In the genomic region with DNA sequence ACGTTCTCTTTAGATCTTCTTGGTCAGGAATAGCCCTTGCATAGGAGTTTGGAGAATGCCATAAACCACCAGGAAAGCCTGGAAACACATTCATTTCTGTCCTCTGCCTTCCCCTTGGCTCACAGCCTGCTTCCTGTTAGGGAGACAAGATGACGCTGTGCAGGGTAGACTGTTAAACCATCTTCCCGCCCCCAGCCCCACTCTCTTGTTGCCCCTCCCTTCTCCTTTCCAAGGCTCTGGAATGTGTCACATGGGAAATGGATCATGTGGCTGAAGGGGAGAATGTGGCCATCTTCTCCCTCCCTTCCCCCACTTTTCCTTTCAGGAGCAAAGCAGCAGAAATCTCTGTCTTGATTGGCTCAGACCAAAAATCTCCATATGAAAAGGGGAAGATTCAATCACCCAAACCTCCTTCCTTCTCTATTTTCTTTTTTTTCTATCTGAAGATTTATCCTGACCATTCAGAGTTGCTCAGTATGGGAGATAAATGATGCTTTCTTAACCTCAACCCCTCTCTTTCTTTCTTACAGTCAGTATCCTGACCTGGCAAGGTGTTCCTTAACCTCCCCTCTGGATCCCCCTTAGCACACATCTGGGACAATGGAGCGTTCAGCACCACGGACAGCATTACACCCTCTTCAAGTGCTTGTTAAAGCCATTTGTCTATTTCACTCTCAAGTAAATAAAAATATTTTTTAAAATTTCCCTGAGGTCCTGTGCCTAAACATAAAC, we compare ENCODE assay signal across 10 cellular contexts. TPM values are rescaled to one million over a fixed set of nuclear protein-coding genes. Genes with fewer than 3 reads are reported as not detected.
DNase-seq lines count a peak whose midpoint lies in the region; FAIRE-seq and TF ChIP-seq lines count a peak whose summit lies in the region.
"Had no signal": no experiment of that assay in that cellular context is flagged by ENCODE, and none has a peak within 500 bp of the region (broad histone marks: within the 10 kb centered on the region; RNA-seq: fewer than 3 reads in every experiment).

No MANE protein-coding gene starts in this region.

- H3K9me3 ChIP-seq in Karpas-422 (ENCODE audit: low read length): no peaks in the 10 kb centered on the region
- H3K9me3 ChIP-seq: neutrophil had no signal

- H3K9me3 Mint-ChIP-seq in activated CD4-positive, alpha-beta T cell treated with anti-CD3 and anti-CD28 coated beads, Interleukin-2, amount 10 ng/mL, durations not matched to agents 24 days and 14 days: no peaks in the 10 kb centered on the region
- no peaks in the 10 kb centered on the region for H3K9me3 Mint-ChIP-seq in neural crest cell

- DNase-seq in activated CD4-positive, alpha-beta T cell treated with anti-CD3 and anti-CD28 coated beads, Interleukin-2, amount 10 ng/mL, durations not matched to agents 24 days and 14 days: peak; percentile 74
- DNase-seq in activated CD4-positive, alpha-beta T cell treated with anti-CD3 and anti-CD28 coated beads for 1 hour: no peak
- DNase-seq in NCI-H460 (ENCODE audit: extremely low read depth, low read depth) (peak; percentile 15), dermis blood vessel endothelial cell (peak; percentile 71), neural crest cell (ENCODE audit: low read depth, low spot score) (peak; percentile 70), GM19239 (ENCODE audit: insufficient read length, low spot score) (no peak), Karpas-422 (no peak), NOMO-1 (lab: John Stamatoyannopoulos, UW; ENCODE audit: unreplicated experiment in 2 of 2) (no peak)

- H3K36me3 ChIP-seq in Karpas-422 (ENCODE audit: insufficient read depth, low read length): no peaks in the 10 kb centered on the region
- H3K36me3 ChIP-seq: neutrophil had no signal

- no peak overlapping the region for H2AFZ ChIP-seq in Karpas-422 (ENCODE audit: low read length)

- intact Hi-C loops in activated CD4-positive, alpha-beta T cell treated with anti-CD3 and anti-CD28 coated beads, Interleukin-2, amount 10 ng/mL, durations not matched to agents 24 days and 14 days (cut with micrococcal nuclease): no loop called here

- no peaks in the 10 kb centered on the region for H4K20me1 ChIP-seq in Karpas-422 (ENCODE audit: insufficient read depth, low read depth, low read length)

- FAIRE-seq in GM19239 (lab: Jason Lieb, UNC): no peak

- no peak overlapping the region for H3K4me2 ChIP-seq in Karpas-422 (ENCODE audit: low read depth, low read length, poor library complexity, severe bottlenecking)

- H3K4me1 Mint-ChIP-seq in activated CD4-positive, alpha-beta T cell treated with anti-CD3 and anti-CD28 coated beads, Interleukin-2, amount 10 ng/mL, durations not matched to agents 24 days and 14 days: peaks cover 3% of the 10 kb centered on the region
- H3K4me1 Mint-ChIP-seq in neural crest cell: peaks cover 62% of the 10 kb centered on the region
- H3K4me1 Mint-ChIP-seq: B cell had no signal

- no peaks in the 10 kb centered on the region for H3K9me2 ChIP-seq in Karpas-422 (replicated peaks; ENCODE audit: insufficient read depth, low read length)

- H3K4me1 ChIP-seq in Karpas-422 (ENCODE audit: low read length): no peaks in the 10 kb centered on the region

- TF ChIP-seq CTCF in neural crest cell (conservative IDR thresholded peaks at IDR 0.05): no peak

- H3K27ac ChIP-seq in Karpas-422 (ENCODE audit: low read length): no peak overlapping the region
- H3K27ac ChIP-seq: neutrophil had no signal

- no peak overlapping the region for H3K9ac ChIP-seq in Karpas-422 (ENCODE audit: low read length)

- H3K27ac Mint-ChIP-seq in activated CD4-positive, alpha-beta T cell treated with anti-CD3 and anti-CD28 coated beads, Interleukin-2, amount 10 ng/mL, durations not matched to agents 24 days and 14 days: no peak overlapping the region
- peak overlapping the region; percentile 98 for H3K27ac Mint-ChIP-seq in neural crest cell (ENCODE audit: unreplicated experiment)
- H3K27ac Mint-ChIP-seq: B cell had no signal

- no peaks in the 10 kb centered on the region for H3K27me3 Mint-ChIP-seq in activated CD4-positive, alpha-beta T cell treated with anti-CD3 and anti-CD28 coated beads, Interleukin-2, amount 10 ng/mL, durations not matched to agents 24 days and 14 days
- no peaks in the 10 kb centered on the region for H3K27me3 Mint-ChIP-seq in neural crest cell (ENCODE audit: low read depth)
- H3K27me3 Mint-ChIP-seq: B cell had no signal

- H3K27me3 ChIP-seq in Karpas-422 (ENCODE audit: low read length): no peaks in the 10 kb centered on the region
- H3K27me3 ChIP-seq: neutrophil had no signal

- H3K4me3 ChIP-seq in Karpas-422 (ENCODE audit: low read length): no peak overlapping the region

- H3K36me3 Mint-ChIP-seq in activated CD4-positive, alpha-beta T cell treated with anti-CD3 and anti-CD28 coated beads, Interleukin-2, amount 10 ng/mL, durations not matched to agents 24 days and 14 days (ENCODE audit: low read depth): peaks cover 19% of the 10 kb centered on the region
- H3K36me3 Mint-ChIP-seq in neural crest cell (ENCODE audit: low read depth): no peaks in the 10 kb centered on the region

- no peak overlapping the region for H3K4me3 Mint-ChIP-seq in activated CD4-positive, alpha-beta T cell treated with anti-CD3 and anti-CD28 coated beads, Interleukin-2, amount 10 ng/mL, durations not matched to agents 24 days and 14 days
- peak overlapping the region; percentile 98 for H3K4me3 Mint-ChIP-seq in neural crest cell
- H3K4me3 Mint-ChIP-seq: B cell had no signal

- no peaks in the 10 kb centered on the region for H3K79me2 ChIP-seq in Karpas-422 (ENCODE audit: low read length)

RNA-seq across cellular contexts. Expression of a gene that starts 11.4 kb away (rescaled TPM):
- total RNA-seq in activated CD4-positive, alpha-beta T cell treated with anti-CD3 and anti-CD28 coated beads, Interleukin-2, amount 10 ng/mL, durations not matched to agents 24 days and 14 days: 9.4 and 12.1 TPM in 2 replicates
- 0.10 and 0.40 TPM in 2 replicates for total RNA-seq in NCI-H460 (2014; rRNA removed; shearing (Covaris generic))
- polyA plus RNA-seq in NCI-H460 (2014; cell fraction: nucleus; rRNA removed): 0.25 TPM in 1 of 2 replicates, not detected in the other
- total RNA-seq in dermis blood vessel endothelial cell (0.17 and 0.84 TPM in 2 replicates), neural crest cell (19.1 and 21.8 TPM in 2 replicates)
- total RNA-seq in Karpas-422 (2014; rRNA removed; shearing (Covaris generic); ENCODE audit: low replicate concordance): 0.22 TPM in 1 of 2 replicates, not detected in the other

RNA-seq across cellular contexts. Expression of a gene that starts 32.6 kb away (rescaled TPM):
- 47.4 and 48.5 TPM in 2 replicates for total RNA-seq in activated CD4-positive, alpha-beta T cell treated with anti-CD3 and anti-CD28 coated beads, Interleukin-2, amount 10 ng/mL, durations not matched to agents 24 days and 14 days
- 29.2 and 33.1 TPM in 2 replicates for total RNA-seq in NCI-H460 (2014; rRNA removed; shearing (Covaris generic))
- 9.3 and 12.7 TPM in 2 replicates for polyA plus RNA-seq in NCI-H460 (2014; cell fraction: nucleus; rRNA removed)
- 67.7 and 75.4 TPM in 2 replicates for total RNA-seq in dermis blood vessel endothelial cell
- total RNA-seq in neural crest cell: 47.9 and 52.5 TPM in 2 replicates
- 32.8 and 50.9 TPM in 2 replicates for total RNA-seq in Karpas-422 (2014; rRNA removed; shearing (Covaris generic); ENCODE audit: low replicate concordance)

Comparison
In these comparisons a context has a peak if more than half of its experiments do, and no peak if none do; other contexts are left out.
1. DNase-seq: peak in activated CD4-positive, alpha-beta T cell treated with anti-CD3 and anti-CD28 coated beads, Interleukin-2, amount 10 ng/mL, durations not matched to agents 24 days and 14 days (single experiment), NCI-H460 (single experiment), dermis blood vessel endothelial cell (single experiment) and neural crest cell (single experiment); none in activated CD4-positive, alpha-beta T cell treated with anti-CD3 and anti-CD28 coated beads for 1 hour (single experiment), GM19239 (single experiment), Karpas-422 (single experiment) and NOMO-1 (0 of 2).